Comparison of ENCODE assay signal across 23 cellular contexts in genomic region chr7:156051884-156052283, GRCh38.
"Had no signal": no experiment of that assay in that cellular context is flagged by ENCODE, and none has a peak within 500 bp of the region (broad histone marks: within the 10 kb centered on the region; RNA-seq: fewer than 3 reads in every experiment).

No MANE protein-coding gene starts in this region.

- H3K4me1 ChIP-seq: esophagus muscularis mucosa, foreskin keratinocyte, gastroesophageal sphincter, heart left ventricle, left lung, lower lobe of right lung had no signal

- H2AFZ ChIP-seq: hepatocyte had no signal

- H3K36me3 ChIP-seq: esophagus muscularis mucosa, gastroesophageal sphincter, heart left ventricle, left lung, lower lobe of right lung had no signal

- ATAC-seq: foreskin keratinocyte, gastroesophageal sphincter, heart left ventricle, left cardiac atrium, left lung, left ventricle myocardium superior, lower lobe of right lung, mucosa of descending colon had no signal

- H3K9me3 ChIP-seq: esophagus muscularis mucosa, lower lobe of right lung, mucosa of descending colon had no signal

- FAIRE-seq: colon, endothelial cell of umbilical vein, frontal cortex, islet of Langerhans, keratinocyte had no signal

- DNase-seq: dermis blood vessel endothelial cell; effector CD4-positive, alpha-beta T cell; effector memory CD4-positive, alpha-beta T cell; foreskin keratinocyte; heart left ventricle; hypothalamus; left cardiac atrium; left ventricle myocardium superior; mesenchymal stem cell; mucosa of descending colon; naive B cell had no signal

- H3K4me2 ChIP-seq: hepatocyte had no signal

- H3K79me2 ChIP-seq: hepatocyte had no signal

- H3K27ac ChIP-seq: coronary artery, dorsolateral prefrontal cortex, esophagus muscularis mucosa, foreskin keratinocyte, gastroesophageal sphincter, heart left ventricle, hepatocyte, left lung, lower lobe of right lung had no signal

- H3K4me3 ChIP-seq: coronary artery, dorsolateral prefrontal cortex, esophagus muscularis mucosa, gastroesophageal sphincter, heart left ventricle, hepatocyte, left lung, lower lobe of right lung, mucosa of descending colon had no signal

- H3K27me3 ChIP-seq: foreskin keratinocyte, heart left ventricle, hepatocyte, left lung had no signal
